ENCODE assay signal across 21 cellular contexts in the genomic region with DNA sequence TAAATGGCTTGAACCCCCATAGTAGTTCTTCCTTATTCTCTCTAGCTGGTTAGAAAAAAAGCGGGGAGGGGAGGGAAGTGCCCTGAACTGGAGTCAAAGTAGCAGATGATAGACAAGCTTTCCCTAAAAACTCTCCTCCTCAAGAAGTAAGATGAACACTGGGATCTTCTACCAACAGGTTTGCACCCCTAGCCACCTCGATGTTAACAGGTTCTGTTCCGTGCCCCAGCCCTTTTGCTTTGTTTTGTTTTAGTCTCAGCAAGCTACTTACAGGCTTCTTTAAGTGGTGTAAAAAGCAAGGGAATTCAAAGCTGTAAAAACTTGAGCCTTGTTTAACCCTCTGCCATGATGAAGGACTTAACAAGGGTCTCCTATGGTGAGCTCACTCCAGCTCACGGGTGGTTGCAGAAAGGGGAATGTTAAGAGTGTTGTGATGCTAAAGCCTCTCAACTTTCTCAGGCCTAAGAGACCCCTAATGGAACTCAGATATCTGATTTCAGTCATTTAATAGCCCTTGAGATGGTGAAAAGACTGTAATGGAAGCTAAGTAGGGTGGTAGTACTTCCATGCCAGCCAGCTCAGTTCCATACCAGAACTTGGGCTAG.
A peak's percentile ranks its signal among the peaks of the same experiment; 100 is the strongest.
DNase-seq lines count a peak whose midpoint lies in the region; ATAC-seq and TF ChIP-seq lines count a peak whose summit lies in the region.
"Had no signal": no experiment of that assay in that cellular context is flagged by ENCODE, and none has a peak within 500 bp of the region (broad histone marks: within the 10 kb centered on the region; RNA-seq: fewer than 3 reads in every experiment).

No MANE protein-coding gene starts in this region.

- TF ChIP-seq POLR2A in HCT116 (IDR thresholded peaks at IDR 0.05; ENCODE audit: borderline replicate concordance, extremely low read depth, insufficient read depth, insufficient read length), result no peak
- TF ChIP-seq POLR2A in gastroesophageal sphincter (IDR thresholded peaks at IDR 0.05), result no peak

- no peak for TF ChIP-seq EP300 in gastroesophageal sphincter (IDR thresholded peaks at IDR 0.05)

- H3K36me3 ChIP-seq in HCT116 (ENCODE audit: control insufficient read depth in 1 of 2, insufficient read depth in 2 of 2, low read length in 2 of 2), result peaks cover 2 to 3% of the 10 kb centered on the region in 2 experiments; a peak in 2 of 4 replicates
- peaks cover 12% of the 10 kb centered on the region for H3K36me3 ChIP-seq in NT2/D1 (ENCODE audit: insufficient read depth, insufficient read length, low read length)
- peaks cover 0 to 44% of the 10 kb centered on the region in 2 donors for H3K36me3 ChIP-seq in gastroesophageal sphincter

- H3K79me2 ChIP-seq in HCT116 (ENCODE audit: insufficient read depth, low read length), result peaks cover 61% of the 10 kb centered on the region

- WGBS in gastroesophageal sphincter (ENCODE audit: low coverage in 1 of 2), 2 donors, result 40 to 83% methylated on average over 1 to 2 of the region's 4 CpGs

- H4K20me1 ChIP-seq in HCT116 (ENCODE audit: insufficient read depth), result no peaks in the 10 kb centered on the region; the same call in 1 of the 2 replicates

- TF ChIP-seq CTCF in HCT116 (IDR thresholded peaks at IDR 0.05 in 2 of 3, conservative IDR thresholded peaks at IDR 0.05 in 1 of 3; ENCODE audit: borderline replicate concordance in 1 of 3, insufficient read depth in 1 of 3, low read depth in 2 of 3, low read length in 2 of 3), result no peak
- TF ChIP-seq CTCF in gastroesophageal sphincter (IDR thresholded peaks at IDR 0.05), result no peak

- intact Hi-C loops in HCT116 (cut with micrococcal nuclease) (no loop called here), left colon (cut with DNase I, micrococcal nuclease) (no loop called here)

- peak overlapping the region in 1 of 2 donors; percentile 16 for H3K27ac Mint-ChIP-seq in effector memory CD8-positive, alpha-beta T cell
- H3K27ac Mint-ChIP-seq: activated CD4-positive, alpha-beta T cell treated with anti-CD3 and anti-CD28 coated beads, Interleukin-2, amount 10 ng/mL, durations not matched to agents 7 days and 5 days; activated naive CD4-positive, alpha-beta T cell treated with anti-CD3 and anti-CD28 coated beads, Interleukin-2, amount 50 U/mL, for 72 hours; endodermal cell had no signal

- H3K9me2 ChIP-seq in HCT116 (ENCODE audit: insufficient read depth), result no peaks in the 10 kb centered on the region

- peaks cover 17% of the 10 kb centered on the region for H3K36me3 Mint-ChIP-seq in effector memory CD8-positive, alpha-beta T cell (ENCODE audit: insufficient read depth)

- H3K9me3 ChIP-seq in HCT116 (ENCODE audit: control insufficient read depth in 1 of 2, insufficient read depth in 1 of 2, low read depth in 1 of 2, low read length in 2 of 2) (no peaks in the 10 kb centered on the region), NT2/D1 (ENCODE audit: insufficient read depth, low read length) (no peaks in the 10 kb centered on the region), gastroesophageal sphincter (no peaks in the 10 kb centered on the region)
- H3K9me3 ChIP-seq: body of pancreas, heart left ventricle, pancreas, upper lobe of right lung had no signal

- TF ChIP-seq RAD21 in HCT116 (IDR thresholded peaks at IDR 0.05; ENCODE audit: low read depth), result no peak

- H3K27me3 Mint-ChIP-seq in effector memory CD8-positive, alpha-beta T cell, result no peaks in the 10 kb centered on the region
- H3K27me3 Mint-ChIP-seq: activated CD4-positive, alpha-beta T cell treated with anti-CD3 and anti-CD28 coated beads, Interleukin-2, amount 10 ng/mL, durations not matched to agents 7 days and 5 days had no signal

- DNase-seq in DMS79 treated with DMSO at 0.1 percent for 48 hours (lab: John Stamatoyannopoulos, UW) (peak; percentile 90), HCT116 (ENCODE audit: low read depth, low spot score) (no peak), NT2/D1 (ENCODE audit: low read depth, low spot score) (peak; percentile 78), iPS-NIHi7 (ENCODE audit: extremely low spot score) (peak; percentile 39), left colon (no peak)
- DNase-seq in effector memory CD8-positive, alpha-beta T cell, result no peak
- no peak for DNase-seq in activated CD4-positive, alpha-beta T cell treated with anti-CD3 and anti-CD28 coated beads for 48 hours
- DNase-seq: activated CD4-positive, alpha-beta T cell treated with anti-CD3 and anti-CD28 coated beads, Interleukin-2, amount 10 ng/mL, durations not matched to agents 7 days and 5 days; body of pancreas; endodermal cell; heart left ventricle; islet precursor cell; NCI-H1694 treated with DMSO at 0.1 percent for 48 hours; NCI-H510A; pancreas; Right ventricle myocardium superior; stimulated activated CD4-positive, alpha-beta T cell treated with anti-CD3 and anti-CD28 coated beads, Interleukin-2, amount 100 ng/mL, for 24 hours; upper lobe of right lung had no signal

- no peak overlapping the region for H3K4me3 Mint-ChIP-seq in effector memory CD8-positive, alpha-beta T cell
- H3K4me3 Mint-ChIP-seq: activated CD4-positive, alpha-beta T cell treated with anti-CD3 and anti-CD28 coated beads, Interleukin-2, amount 10 ng/mL, durations not matched to agents 7 days and 5 days; endodermal cell had no signal

- H3K27ac ChIP-seq in HCT116 (ENCODE audit: low read depth, low read length) (no peak overlapping the region), gastroesophageal sphincter (no peak overlapping the region)
- H3K27ac ChIP-seq: body of pancreas, pancreas, upper lobe of right lung had no signal

- H3K9me3 Mint-ChIP-seq in effector memory CD8-positive, alpha-beta T cell, result no peaks in the 10 kb centered on the region
- H3K9me3 Mint-ChIP-seq: activated CD4-positive, alpha-beta T cell treated with anti-CD3 and anti-CD28 coated beads, Interleukin-2, amount 10 ng/mL, durations not matched to agents 7 days and 5 days; activated naive CD4-positive, alpha-beta T cell treated with anti-CD3 and anti-CD28 coated beads, Interleukin-2, amount 50 U/mL, for 72 hours; endodermal cell had no signal

- RAD21 ChIA-PET in HCT116 (lab: Charles Lee; ENCODE audit: low non-redundant PET in 1 of 2, low total read pairs in 2 of 2, uncharacterized antibody in 2 of 2, unreplicated experiment in 2 of 2), result interaction anchor here (0.6 to 0.7 kb wide), 3 partner anchors 107 to 1201 kb away, joined by 3 to 4 read pairs (median 3); no protein-coding TSS in a partner anchor

- H3K4me1 ChIP-seq in HCT116 (ENCODE audit: control insufficient read depth in 1 of 2, insufficient read depth in 2 of 2, low read length in 2 of 2), result peaks cover 0 to 13% of the 10 kb centered on the region in 2 experiments; a peak in 1 of 4 replicates
- no peaks in the 10 kb centered on the region for H3K4me1 ChIP-seq in NT2/D1 (ENCODE audit: insufficient read depth, insufficient read length)
- peaks cover 19 to 76% (median 26%) of the 10 kb centered on the region in 3 donors for H3K4me1 ChIP-seq in gastroesophageal sphincter

- TSS peak; percentile 7 for BruUV-seq in HCT116 (replicated peaks; lab: Mats Ljungman, UMichigan)

- ATAC-seq in HCT116 (no peak), left colon (no peak), gastroesophageal sphincter (no peak)
- ATAC-seq in effector memory CD8-positive, alpha-beta T cell (replicated peaks), result no peak
- ATAC-seq: body of pancreas, heart left ventricle, pancreas, upper lobe of right lung had no signal

- no peak overlapping the region for H2AFZ ChIP-seq in HCT116 (ENCODE audit: low read depth, low read length, poor library complexity, severe bottlenecking)

- POLR2A ChIA-PET in HCT116 (lab: Charles Lee), result interaction anchor here (1.0 kb wide), 1 partner anchor 69 kb away, joined by 3 read pairs; no protein-coding TSS in a partner anchor

- peaks cover 38 to 50% of the 10 kb centered on the region in 2 donors for H3K4me1 Mint-ChIP-seq in effector memory CD8-positive, alpha-beta T cell (ENCODE audit: low read depth in 2 of 2)

- H3K27me3 ChIP-seq in HCT116 (ENCODE audit: insufficient read depth, low read length) (no peaks in the 10 kb centered on the region), NT2/D1 (ENCODE audit: insufficient read depth, insufficient read length) (no peaks in the 10 kb centered on the region), gastroesophageal sphincter (no peaks in the 10 kb centered on the region)
- H3K27me3 ChIP-seq: body of pancreas, heart left ventricle, pancreas, upper lobe of right lung had no signal

- H3K9ac ChIP-seq in HCT116 (ENCODE audit: low read length) (no peak overlapping the region), NT2/D1 (ENCODE audit: insufficient read length, low read depth) (no peak overlapping the region)

- CTCF ChIA-PET in HCT116 (lab: Charles Lee), result no interaction called here

- no peak overlapping the region for H3K4me2 ChIP-seq in HCT116 (ENCODE audit: low read length)

- H3K4me3 ChIP-seq in HCT116 (replicated peaks in 1 of 2; ENCODE audit: low read depth in 1 of 2, low read length in 2 of 2), result no peak overlapping the region
- H3K4me3 ChIP-seq in NT2/D1 (ENCODE audit: insufficient read length, low read depth), result no peak overlapping the region
- H3K4me3 ChIP-seq in gastroesophageal sphincter, result no peak overlapping the region
- H3K4me3 ChIP-seq: body of pancreas, heart left ventricle, lung, pancreas, upper lobe of right lung had no signal

TF ChIP-seq in HCT116, 20 proteins besides CTCF, POLR2A, EP300 and RAD21:
- no peak for TF ChIP-seq POLR2AphosphoS5 (IDR thresholded peaks at IDR 0.05; ENCODE audit: low read depth, low read length)
- TF ChIP-seq EGR1 (IDR thresholded peaks at IDR 0.05; ENCODE audit: low read depth), result no peak
- TF ChIP-seq, protein P1, sequence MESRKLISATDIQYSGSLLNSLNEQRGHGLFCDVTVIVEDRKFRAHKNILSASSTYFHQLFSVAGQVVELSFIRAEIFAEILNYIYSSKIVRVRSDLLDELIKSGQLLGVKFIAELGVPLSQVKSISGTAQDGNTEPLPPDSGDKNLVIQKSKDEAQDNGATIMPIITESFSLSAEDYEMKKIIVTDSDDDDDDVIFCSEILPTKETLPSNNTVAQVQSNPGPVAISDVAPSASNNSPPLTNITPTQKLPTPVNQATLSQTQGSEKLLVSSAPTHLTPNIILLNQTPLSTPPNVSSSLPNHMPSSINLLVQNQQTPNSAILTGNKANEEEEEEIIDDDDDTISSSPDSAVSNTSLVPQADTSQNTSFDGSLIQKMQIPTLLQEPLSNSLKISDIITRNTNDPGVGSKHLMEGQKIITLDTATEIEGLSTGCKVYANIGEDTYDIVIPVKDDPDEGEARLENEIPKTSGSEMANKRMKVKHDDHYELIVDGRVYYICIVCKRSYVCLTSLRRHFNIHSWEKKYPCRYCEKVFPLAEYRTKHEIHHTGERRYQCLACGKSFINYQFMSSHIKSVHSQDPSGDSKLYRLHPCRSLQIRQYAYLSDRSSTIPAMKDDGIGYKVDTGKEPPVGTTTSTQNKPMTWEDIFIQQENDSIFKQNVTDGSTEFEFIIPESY (IDR thresholded peaks at IDR 0.05; ENCODE audit: extremely low read depth, insufficient replicate concordance, low read length), result no peak
- TF ChIP-seq ELF1 (IDR thresholded peaks at IDR 0.05; ENCODE audit: borderline replicate concordance, low read depth), result no peak
- TF ChIP-seq SIN3A (IDR thresholded peaks at IDR 0.05; ENCODE audit: low read depth), result no peak
- no peak for TF ChIP-seq TCF7L2 (IDR thresholded peaks at IDR 0.05; ENCODE audit: borderline replicate concordance, extremely low read depth, insufficient read depth, insufficient read length)

Comparison
In these comparisons a context has a peak if more than half of its experiments do, and no peak if none do; other contexts are left out.
1. DNase-seq: peak in DMS79 treated with DMSO at 0.1 percent for 48 hours (single experiment), NT2/D1 (single experiment) and iPS-NIHi7 (single experiment); none in HCT116 (single experiment), effector memory CD8-positive, alpha-beta T cell (0 of 3), activated CD4-positive, alpha-beta T cell treated with anti-CD3 and anti-CD28 coated beads for 48 hours (single experiment) and left colon (0 of 2).